Comparison of ENCODE assay signal across 9 cellular contexts in genomic region chr20:62907377-62908317, GRCh38. TPM values are rescaled to one million over a fixed set of nuclear protein-coding genes. Genes with fewer than 3 reads are reported as not detected.
DNase-seq lines count a peak whose midpoint lies in the region; ATAC-seq, FAIRE-seq and TF ChIP-seq lines count a peak whose summit lies in the region.
"Had no signal": no experiment of that assay in that cellular context is flagged by ENCODE, and none has a peak within 500 bp of the region (broad histone marks: within the 10 kb centered on the region; RNA-seq: fewer than 3 reads in every experiment).

No MANE protein-coding gene starts in this region.

- CTCF ChIA-PET in A549 (lab: Yijun Ruan, JAX), result interaction anchor here (0.6 to 22.6 kb wide), 20 partner anchors 2 to 119 kb away, joined by 3 to 368 read pairs (median 6); partner anchors contain the start of gene DIDO1

- no peak overlapping the region for H3K4me3 ChIP-seq in A549

- FAIRE-seq in A549 (lab: Jason Lieb, UNC), result no peak

- peaks cover 38% of the 10 kb centered on the region for H3K4me1 Mint-ChIP-seq in activated T-cell treated with anti-CD3 and anti-CD28 coated beads, Interleukin-2, amount 50 U/mL, for 24 hours (ENCODE audit: low read depth)

- TF ChIP-seq CTCF in A549 (IDR thresholded peaks at IDR 0.05), result peak; percentile 43
- TF ChIP-seq CTCF in GM12873 (IDR thresholded peaks at IDR 0.05; ENCODE audit: insufficient read depth, low read depth, low read length, missing control alignments), result peak; percentile 75

- POLR2A ChIA-PET in A549 (lab: Yijun Ruan, JAX), result no interaction called here

- no peaks in the 10 kb centered on the region for H3K9me3 Mint-ChIP-seq in activated T-cell treated with anti-CD3 and anti-CD28 coated beads, Interleukin-2, amount 50 U/mL, for 24 hours

- H3K27me3 Mint-ChIP-seq in activated T-cell treated with anti-CD3 and anti-CD28 coated beads, Interleukin-2, amount 50 U/mL, for 24 hours, result no peaks in the 10 kb centered on the region

- peak overlapping the region; percentile 57 for H3K27ac Mint-ChIP-seq in activated T-cell treated with anti-CD3 and anti-CD28 coated beads, Interleukin-2, amount 50 U/mL, for 24 hours

- 83% methylated on average over 15 of the region's 16 CpGs for WGBS in A549 (ENCODE audit: missing lambda C conversion rate)

- no peak overlapping the region for H3K27ac ChIP-seq in A549

- DNase-seq in A549 (ENCODE audit: low read depth in 1 of 2, low spot score in 1 of 2), result no peak
- peak; percentile 52 for DNase-seq in activated T-cell treated with anti-CD3 and anti-CD28 coated beads, Interleukin-2, amount 50 U/mL, for 24 hours
- peak; percentile 72 for DNase-seq in iPS-NIHi11 (ENCODE audit: low spot score)
- no peak for DNase-seq in NCI-H2171 treated with DMSO at 0.1 percent for 48 hours (lab: John Stamatoyannopoulos, UW)
- no peak for DNase-seq in NCI-H1694 treated with DMSO at 0.1 percent for 48 hours (lab: John Stamatoyannopoulos, UW)
- DNase-seq: activated effector memory CD4-positive, alpha-beta T cell treated with Interleukin-2 at 50 U/mL for 16 hours had no signal

- no peak overlapping the region for H3K4me2 ChIP-seq in A549

- ATAC-seq in A549 (peak in 1 of 2 experiments; percentile 74; a peak in 3 of 6 replicates), HG02973 (IDR thresholded peaks at IDR 0.05; ENCODE audit: unreplicated experiment) (no peak), HG02981 (IDR thresholded peaks at IDR 0.05; ENCODE audit: unreplicated experiment) (no peak)

- TF ChIP-seq RAD21 in A549 (conservative IDR thresholded peaks at IDR 0.05 in 1 of 2, IDR thresholded peaks at IDR 0.05 in 1 of 2), result no peak

- no peak for TF ChIP-seq EP300 in A549 (IDR thresholded peaks at IDR 0.05)

- no peaks in the 10 kb centered on the region for H3K9me3 ChIP-seq in A549

- H3K4me1 ChIP-seq in A549, result no peaks in the 10 kb centered on the region

- TF ChIP-seq POLR2A in A549 (IDR thresholded peaks at IDR 0.05; ENCODE audit: low read length), result no peak

- H3K36me3 Mint-ChIP-seq in activated T-cell treated with anti-CD3 and anti-CD28 coated beads, Interleukin-2, amount 50 U/mL, for 24 hours (ENCODE audit: low read depth), result peaks cover 98% of the 10 kb centered on the region

- H3K4me3 Mint-ChIP-seq in activated T-cell treated with anti-CD3 and anti-CD28 coated beads, Interleukin-2, amount 50 U/mL, for 24 hours, result no peak overlapping the region

TF ChIP-seq in A549, 52 proteins besides CTCF, POLR2A, EP300 and RAD21 (continues in another document):
- TF ChIP-seq EHMT2 (IDR thresholded peaks at IDR 0.05; ENCODE audit: low read depth) (no peak), EHF (CRISPR knock-in tag; IDR thresholded peaks at IDR 0.05) (no peak), REST (IDR thresholded peaks at IDR 0.05) (no peak), CEBPB (IDR thresholded peaks at IDR 0.05) (no peak), MYC (IDR thresholded peaks at IDR 0.05; ENCODE audit: borderline replicate concordance, low read length) (no peak), KDM5A (IDR thresholded peaks at IDR 0.05) (no peak), MAFK (IDR thresholded peaks at IDR 0.05; ENCODE audit: partially characterized antibody) (no peak), JUN (IDR thresholded peaks at IDR 0.05) (no peak), HEYL (CRISPR knock-in tag; IDR thresholded peaks at IDR 0.05) (no peak), POLR2AphosphoS2 (conservative IDR thresholded peaks at IDR 0.05; ENCODE audit: low read length) (no peak), NPAS2 (CRISPR knock-in tag; IDR thresholded peaks at IDR 0.05; ENCODE audit: borderline replicate concordance) (no peak), USF2 (IDR thresholded peaks at IDR 0.05) (no peak), HMGXB4 (CRISPR knock-in tag; IDR thresholded peaks at IDR 0.05; ENCODE audit: borderline replicate concordance) (no peak), MAX (IDR thresholded peaks at IDR 0.05) (no peak)
- TF ChIP-seq, protein P1, sequence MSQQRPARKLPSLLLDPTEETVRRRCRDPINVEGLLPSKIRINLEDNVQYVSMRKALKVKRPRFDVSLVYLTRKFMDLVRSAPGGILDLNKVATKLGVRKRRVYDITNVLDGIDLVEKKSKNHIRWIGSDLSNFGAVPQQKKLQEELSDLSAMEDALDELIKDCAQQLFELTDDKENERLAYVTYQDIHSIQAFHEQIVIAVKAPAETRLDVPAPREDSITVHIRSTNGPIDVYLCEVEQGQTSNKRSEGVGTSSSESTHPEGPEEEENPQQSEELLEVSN (IDR thresholded peaks at IDR 0.05; ENCODE audit: borderline replicate concordance, low read depth), result no peak

RNA-seq across cellular contexts. Expression of gene DIDO1, which starts 18.7 kb away (rescaled TPM):
- polyA plus RNA-seq in A549 (2011; rRNA removed) (12.6 and 15.3 TPM in 2 replicates), A549 (2017; fragmentation: RNase III; extraction: RNeasy Plus Mini Kit Qiagen cat#74134 plus additional on column Dnase treatment) (14.8 to 16.2 TPM (median 15.4 TPM) in 3 replicates)
- polyA plus RNA-seq in A549 (2012; cell fraction: cytosol; rRNA removed), result 7.0 and 8.3 TPM in 2 replicates
- 30.1 and 39.5 TPM in 2 replicates for polyA plus RNA-seq in A549 (2012; cell fraction: nucleus; rRNA removed)
- polyA minus RNA-seq in A549 (2011; rRNA and poly(A)+ RNA removed), result 21.1 and 23.1 TPM in 2 replicates

RNA-seq across cellular contexts. Expression of gene GID8, which starts 30.3 kb away (rescaled TPM):
- polyA plus RNA-seq in A549 (2011; rRNA removed), result 24.5 and 25.0 TPM in 2 replicates
- polyA plus RNA-seq in A549 (2012; cell fraction: cytosol; rRNA removed), result 15.3 and 16.0 TPM in 2 replicates
- 13.1 and 19.2 TPM in 2 replicates for polyA plus RNA-seq in A549 (2012; cell fraction: nucleus; rRNA removed)
- 18.6 to 19.2 TPM (median 19.0 TPM) in 3 replicates for polyA plus RNA-seq in A549 (2017; fragmentation: RNase III; extraction: RNeasy Plus Mini Kit Qiagen cat#74134 plus additional on column Dnase treatment)
- 21.9 and 24.0 TPM in 2 replicates for polyA minus RNA-seq in A549 (2011; rRNA and poly(A)+ RNA removed)

RNA-seq across cellular contexts. Expression of gene SLC17A9, which starts 44.9 kb away (rescaled TPM):
- polyA plus RNA-seq in A549 (2011; rRNA removed) (0.05 TPM in 1 of 2 replicates, not detected in the other), A549 (2017; fragmentation: RNase III; extraction: RNeasy Plus Mini Kit Qiagen cat#74134 plus additional on column Dnase treatment) (not detected in 3 replicates)
- polyA plus RNA-seq in A549 (2012; cell fraction: cytosol; rRNA removed), result 0.01 TPM in 1 of 2 replicates, not detected in the other
- 0.06 and 0.13 TPM in 2 replicates for polyA plus RNA-seq in A549 (2012; cell fraction: nucleus; rRNA removed)
- polyA minus RNA-seq in A549 (2011; rRNA and poly(A)+ RNA removed), result 0.73 TPM in 1 of 2 replicates, not detected in the other

RNA-seq across cellular contexts. Expression of gene TCFL5, which starts 46.0 kb away (rescaled TPM):
- polyA plus RNA-seq in A549 (2011; rRNA removed), result 7.1 and 7.3 TPM in 2 replicates
- polyA plus RNA-seq in A549 (2012; cell fraction: cytosol; rRNA removed), result 3.6 and 3.8 TPM in 2 replicates
- 2.2 and 3.4 TPM in 2 replicates for polyA plus RNA-seq in A549 (2012; cell fraction: nucleus; rRNA removed)
- 5.1 to 6.1 TPM (median 5.6 TPM) in 3 replicates for polyA plus RNA-seq in A549 (2017; fragmentation: RNase III; extraction: RNeasy Plus Mini Kit Qiagen cat#74134 plus additional on column Dnase treatment)
- polyA minus RNA-seq in A549 (2011; rRNA and poly(A)+ RNA removed), result 2.0 and 2.9 TPM in 2 replicates

Comparison
In these comparisons a context has a peak if more than half of its experiments do, and no peak if none do; other contexts are left out.
1. DNase-seq: peak in activated T-cell treated with anti-CD3 and anti-CD28 coated beads, Interleukin-2, amount 50 U/mL, for 24 hours (single experiment) and iPS-NIHi11 (single experiment); none in A549 (0 of 2), NCI-H2171 treated with DMSO at 0.1 percent for 48 hours (single experiment) and NCI-H1694 treated with DMSO at 0.1 percent for 48 hours (single experiment).